ENCODE assay signal across 24 cellular contexts in genomic region chr21:29151937-29152336, GRCh38.
"Had no signal": no experiment of that assay in that cellular context is flagged by ENCODE, and none has a peak within 500 bp of the region (broad histone marks: within the 10 kb centered on the region; RNA-seq: fewer than 3 reads in every experiment).

No MANE protein-coding gene starts in this region.

- H3K4me1 Mint-ChIP-seq: activated B cell treated with CpG ODN at 0.5 μM for 24 hours, neural progenitor cell had no signal

- ATAC-seq: activated T-cell treated with anti-CD3 and anti-CD28 coated beads, Interleukin-2, amount 50 U/mL, for 4 hours; effector memory CD8-positive, alpha-beta T cell; left colon; lower lobe of right lung; naive thymus-derived CD8-positive, alpha-beta T cell; stimulated activated naive CD8-positive, alpha-beta T cell treated with anti-CD3 and anti-CD28 coated beads, Interleukin-15, Interleukin-2, amounts not matched to agents 100 U/mL and 50 U/mL, for 24 hours had no signal

- H3K4me3 ChIP-seq: esophagus muscularis mucosa, lower lobe of right lung, neural progenitor cell, upper lobe of left lung had no signal

- H3K4me2 ChIP-seq: neural progenitor cell had no signal

- H3K4me3 Mint-ChIP-seq: activated B cell treated with CpG ODN at 0.5 μM for 24 hours; activated naive CD8-positive, alpha-beta T cell treated with anti-CD3 and anti-CD28 coated beads for 36 hours; activated T-cell treated with anti-CD3 and anti-CD28 coated beads, Interleukin-2, amount 50 U/mL, for 4 hours; effector memory CD8-positive, alpha-beta T cell; naive thymus-derived CD8-positive, alpha-beta T cell; neural progenitor cell; T-helper 1 cell treated with Interleukin-12 subunit alpha and Interleukin-12 subunit beta and Interleukin-4 antibody, amounts not matched to agents 30 μg/mL and 1 μg/mL, for 36 hours had no signal

- H3K9me3 ChIP-seq: esophagus muscularis mucosa, lower lobe of right lung, upper lobe of left lung had no signal

- H3K27ac Mint-ChIP-seq: activated B cell treated with CpG ODN at 0.5 μM for 24 hours; activated naive CD8-positive, alpha-beta T cell treated with anti-CD3 and anti-CD28 coated beads for 36 hours; activated T-helper 2 cell treated with anti-CD3 and anti-CD28 coated beads, Interferon-gamma antibody, Interleukin-2, Interleukin-4, amounts not matched to agents 10 μg/mL and 5 μg/mL and 100 μg/mL, durations not matched to agents 14 hours and 24 hours and 36 hours; naive thymus-derived CD8-positive, alpha-beta T cell; neural progenitor cell; T-helper 1 cell treated with Interleukin-12 subunit alpha and Interleukin-12 subunit beta and Interleukin-4 antibody, amounts not matched to agents 30 μg/mL and 1 μg/mL, for 36 hours had no signal

- H3K27ac ChIP-seq: esophagus muscularis mucosa, lower lobe of right lung, neural progenitor cell, upper lobe of left lung had no signal

- H3K27me3 Mint-ChIP-seq: activated naive CD8-positive, alpha-beta T cell treated with anti-CD3 and anti-CD28 coated beads for 36 hours; effector memory CD8-positive, alpha-beta T cell had no signal

- H3K9me3 Mint-ChIP-seq: activated B cell treated with CpG ODN at 0.5 μM for 24 hours; activated naive CD8-positive, alpha-beta T cell treated with anti-CD3 and anti-CD28 coated beads for 36 hours; activated T-cell treated with anti-CD3 and anti-CD28 coated beads, Interleukin-2, amount 50 U/mL, for 4 hours; activated T-helper 2 cell treated with anti-CD3 and anti-CD28 coated beads, Interferon-gamma antibody, Interleukin-2, Interleukin-4, amounts not matched to agents 10 μg/mL and 5 μg/mL and 100 μg/mL, durations not matched to agents 14 hours and 24 hours and 36 hours; effector memory CD8-positive, alpha-beta T cell; naive thymus-derived CD8-positive, alpha-beta T cell; neural progenitor cell; T-helper 1 cell treated with Interleukin-12 subunit alpha and Interleukin-12 subunit beta and Interleukin-4 antibody, amounts not matched to agents 30 μg/mL and 1 μg/mL, for 36 hours had no signal

- H3K9ac ChIP-seq: neural progenitor cell had no signal

- H2AFZ ChIP-seq: neural progenitor cell had no signal

- DNase-seq: activated B cell treated with CpG ODN at 0.5 μM for 24 hours; activated CD4-positive, alpha-beta T cell treated with anti-CD3 and anti-CD28 coated beads for 4 hours; activated CD4-positive, alpha-beta T cell treated with anti-CD3 and anti-CD28 coated beads, Interleukin-2, amount 50 U/mL, for 48 hours; activated CD8-positive, alpha-beta memory T cell treated with anti-CD3 and anti-CD28 coated beads, Interleukin-2, amount 50 U/mL, for 48 hours; activated naive CD4-positive, alpha-beta T cell treated with Interleukin-2 at 50 U/mL for 16 hours; activated naive CD8-positive, alpha-beta T cell treated with anti-CD3 and anti-CD28 coated beads for 36 hours; activated T-cell treated with anti-CD3 and anti-CD28 coated beads, Interleukin-2, amount 50 U/mL, for 4 hours; amniotic stem cell; caudate nucleus; dermis blood vessel endothelial cell; effector memory CD8-positive, alpha-beta T cell; left colon; lower lobe of right lung; mesendoderm; naive thymus-derived CD8-positive, alpha-beta T cell; retina; stimulated activated CD4-positive, alpha-beta T cell treated with anti-CD3 and anti-CD28 coated beads, Interleukin-4, amount 100 ng/mL, for 24 hours; stimulated activated naive CD8-positive, alpha-beta T cell treated with anti-CD3 and anti-CD28 coated beads, Interleukin-15, Interleukin-2, amounts not matched to agents 100 U/mL and 50 U/mL, for 24 hours; T1000; upper lobe of left lung had no signal

- H3K27me3 ChIP-seq: esophagus muscularis mucosa, upper lobe of left lung had no signal

- H3K36me3 ChIP-seq: esophagus muscularis mucosa, lower lobe of right lung, neural progenitor cell, upper lobe of left lung had no signal

- H3K4me1 ChIP-seq: lower lobe of right lung, neural progenitor cell had no signal

- H3K36me3 Mint-ChIP-seq: neural progenitor cell had no signal
